Comparison of ENCODE assay signal across 1 cellular context in the genomic region with DNA sequence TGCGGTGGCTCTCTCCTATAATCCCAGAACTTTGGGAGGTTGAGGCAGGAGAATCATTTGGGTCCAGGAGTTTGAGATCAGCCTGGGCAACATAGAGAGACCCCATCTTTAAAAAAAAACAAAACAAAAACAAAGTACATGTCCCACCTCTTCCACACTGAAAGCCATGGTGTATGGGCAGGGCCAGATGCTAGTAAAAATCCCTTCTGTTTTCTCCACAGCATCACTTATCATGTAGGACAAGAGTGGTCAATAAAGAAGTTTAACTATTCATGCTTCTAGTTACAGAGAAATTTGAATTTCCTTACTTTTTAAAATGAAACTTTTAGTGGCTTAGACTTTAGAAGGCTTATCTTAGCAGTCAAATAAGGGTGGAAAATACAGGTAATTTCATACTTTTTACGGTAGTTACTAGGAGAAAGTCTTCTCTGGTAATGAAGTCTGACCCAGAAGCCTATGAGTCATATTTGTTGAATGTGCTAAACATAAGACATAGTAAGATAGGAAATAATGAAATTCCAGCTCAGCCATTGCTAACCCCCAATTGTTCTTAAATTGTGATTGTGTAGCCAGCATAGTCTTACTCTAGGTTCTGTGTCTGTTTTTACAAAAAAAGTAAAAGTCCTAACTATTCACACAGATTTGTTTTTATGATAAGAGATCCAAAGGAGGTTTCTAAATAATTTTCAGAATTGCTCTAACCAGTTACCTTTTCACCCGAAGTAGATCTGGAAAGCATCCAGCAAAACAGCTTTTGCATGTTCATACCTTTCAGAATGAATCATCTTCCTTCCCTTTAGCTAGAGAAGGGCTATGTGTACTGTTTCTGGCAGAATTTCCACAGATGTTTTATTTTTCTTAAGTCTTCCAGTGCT.
TF ChIP-seq lines count a peak whose summit lies in the region.

No MANE protein-coding gene starts in this region.

TF ChIP-seq in WTC11, 78 proteins besides CTCF, POLR2A, EP300 and RAD21 (continued from another document):
- TF ChIP-seq, protein P1, sequence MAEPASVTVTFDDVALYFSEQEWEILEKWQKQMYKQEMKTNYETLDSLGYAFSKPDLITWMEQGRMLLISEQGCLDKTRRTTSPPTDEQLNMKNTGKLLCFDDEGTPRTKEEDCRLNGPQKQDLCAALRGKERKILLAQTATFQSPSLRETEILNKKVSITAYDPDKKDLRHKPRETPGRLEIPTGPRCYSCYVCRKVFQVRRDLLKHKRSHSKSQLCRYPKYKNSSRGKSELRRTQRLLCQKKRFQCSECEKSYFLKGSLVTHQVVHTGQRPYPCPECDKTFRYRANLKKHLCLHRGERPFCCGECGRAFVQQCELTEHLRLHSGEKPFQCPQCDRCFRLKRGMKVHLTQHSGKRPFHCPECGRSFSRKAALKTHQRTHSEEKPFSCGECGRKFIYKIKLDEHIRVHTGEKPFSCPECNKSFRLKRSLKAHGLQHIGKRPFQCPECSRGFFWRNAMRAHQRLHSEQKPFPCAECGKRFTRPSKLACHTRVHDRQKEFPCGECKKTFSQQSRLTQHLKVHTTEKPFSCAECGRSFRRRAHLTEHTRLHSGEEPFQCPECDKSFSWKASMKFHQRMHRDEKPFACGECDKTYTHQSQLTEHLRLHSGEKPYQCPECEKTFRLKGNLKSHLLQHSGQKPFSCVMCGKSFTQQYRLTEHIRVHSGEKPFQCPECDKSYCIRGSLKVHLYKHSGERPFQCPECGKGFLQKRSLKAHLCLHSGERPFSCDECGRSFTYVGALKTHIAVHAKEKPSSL (CRISPR knock-in tag; conservative IDR thresholded peaks at IDR 0.05), result no peak
- no peak for TF ChIP-seq TEAD4 (CRISPR knock-in tag; IDR thresholded peaks at IDR 0.05)
- TF ChIP-seq JAZF1 (CRISPR knock-in tag; IDR thresholded peaks at IDR 0.05), result no peak
- TF ChIP-seq GRHL2 (CRISPR knock-in tag; IDR thresholded peaks at IDR 0.05; ENCODE audit: insufficient replicate concordance, severe bottlenecking), result no peak
TF ChIP-seq in WTC11: peak in this region for 0.
